ENCODE assay signal across 9 cellular contexts in genomic region chr15:34335176-34335575, GRCh38. TPM values are rescaled to one million over a fixed set of nuclear protein-coding genes. Genes with fewer than 3 reads are reported as not detected.
DNase-seq lines count a peak whose midpoint lies in the region; ATAC-seq and TF ChIP-seq lines count a peak whose summit lies in the region.
"Had no signal": no experiment of that assay in that cellular context is flagged by ENCODE, and none has a peak within 500 bp of the region (broad histone marks: within the 10 kb centered on the region; RNA-seq: fewer than 3 reads in every experiment).

No MANE protein-coding gene starts in this region.

- H3K79me2 ChIP-seq in OCI-LY3 (ENCODE audit: low read length): no peaks in the 10 kb centered on the region

- no peak for TF ChIP-seq CTCF in GM12864 (IDR thresholded peaks at IDR 0.05; ENCODE audit: low read depth, low read length, missing control alignments)
- no peak for TF ChIP-seq CTCF in OCI-LY3 (IDR thresholded peaks at IDR 0.05; ENCODE audit: low read depth, low read length)
- TF ChIP-seq CTCF in dorsolateral prefrontal cortex (IDR thresholded peaks at IDR 0.05 in 54 of 56, conservative IDR thresholded peaks at IDR 0.05 in 2 of 56; ENCODE audit: low read depth in 1 of 56, partially characterized antibody in 56 of 56): no peak

- H3K4me1 ChIP-seq in OCI-LY3 (ENCODE audit: low read length) (peaks cover 32% of the 10 kb centered on the region), skeletal muscle satellite cell (ENCODE audit: control insufficient read depth, insufficient read depth, low read length) (peaks cover 44% of the 10 kb centered on the region)

- H3K9ac ChIP-seq in OCI-LY3 (ENCODE audit: low read length): no peak overlapping the region
- H3K9ac ChIP-seq in skeletal muscle satellite cell (ENCODE audit: low read depth, low read length): peak overlapping the region; percentile 46

- H2AFZ ChIP-seq in OCI-LY3 (ENCODE audit: low read depth, low read length): no peak overlapping the region

- intact Hi-C loops in dorsolateral prefrontal cortex (cut with DNase I): loop anchor here in 1 of 2 donors (5.0 to 10.0 kb wide), 2 partner anchors 108 to 230 kb away; partner anchors contain the start of genes EMC4, EMC7 and PGBD4

- H3K9me3 ChIP-seq in OCI-LY3 (ENCODE audit: insufficient read depth, low read length) (no peaks in the 10 kb centered on the region), skeletal muscle satellite cell (replicated peaks; ENCODE audit: low read length) (no peaks in the 10 kb centered on the region)

- H3K4me2 ChIP-seq in OCI-LY3 (ENCODE audit: low read length) (peak overlapping the region; percentile 91), skeletal muscle satellite cell (ENCODE audit: low read length) (peak overlapping the region; percentile 86)

- no peak for ATAC-seq in HG03565 (IDR thresholded peaks at IDR 0.05; ENCODE audit: unreplicated experiment)

- H3K36me3 ChIP-seq in OCI-LY3 (replicated peaks; ENCODE audit: low read depth, low read length) (peaks cover 9% of the 10 kb centered on the region), skeletal muscle satellite cell (ENCODE audit: insufficient read depth, low read length) (peaks cover 3% of the 10 kb centered on the region)

- H3K27me3 ChIP-seq in OCI-LY3 (ENCODE audit: low read depth, low read length) (no peaks in the 10 kb centered on the region), dorsolateral prefrontal cortex (no peaks in the 10 kb centered on the region), skeletal muscle satellite cell (ENCODE audit: control insufficient read depth, insufficient read depth, low read length) (no peaks in the 10 kb centered on the region)

- H3K4me3 ChIP-seq in GM12864 (ENCODE audit: low read depth, low read length) (peak overlapping the region; percentile 94), OCI-LY3 (ENCODE audit: low read length) (peak overlapping the region; percentile 19; the same call in 1 of the 2 replicates), dorsolateral prefrontal cortex (peak overlapping the region in 54 of 59 donors; percentile 9 to 98 (median 88)), skeletal muscle satellite cell (ENCODE audit: low read length) (peak overlapping the region; percentile 53)

- DNase-seq in GM12864 (ENCODE audit: low read depth) (no peak), dorsolateral prefrontal cortex (no peak), epidermal melanocyte (ENCODE audit: insufficient read length, low spot score) (no peak), NCI-H2029 (lab: John Stamatoyannopoulos, UW) (no peak), nucleus accumbens (lab: John Stamatoyannopoulos, UW) (no peak)
- DNase-seq: small intestine had no signal

- H3K27ac ChIP-seq in OCI-LY3 (ENCODE audit: low read length) (peak overlapping the region; percentile 16; the same call in 1 of the 2 replicates), dorsolateral prefrontal cortex (peak overlapping the region in 51 of 59 donors; percentile 1 to 98 (median 94))

- H4K20me1 ChIP-seq in OCI-LY3 (ENCODE audit: insufficient read depth, low read length): no peaks in the 10 kb centered on the region

RNA-seq across cellular contexts. Expression of gene SLC12A6, which starts 2.4 kb away (rescaled TPM):
- total RNA-seq in dorsolateral prefrontal cortex: 10 to 100 TPM; 31.2 to 56.8 (median 43.6) TPM
- total RNA-seq in skeletal muscle satellite cell (2012; rRNA removed): 10.9 and 12.9 TPM in 2 replicates

RNA-seq across cellular contexts. Expression of gene NOP10, which starts 7.8 kb away (rescaled TPM):
- 10 to 100 TPM; 27.3 to 73.6 (median 47.5) TPM for total RNA-seq in dorsolateral prefrontal cortex
- total RNA-seq in skeletal muscle satellite cell (2012; rRNA removed): 424 and 515 TPM in 2 replicates

RNA-seq across cellular contexts. Expression of gene NUTM1, which starts 7.9 kb away (rescaled TPM):
- total RNA-seq in dorsolateral prefrontal cortex: not detected
- total RNA-seq in skeletal muscle satellite cell (2012; rRNA removed): not detected in 2 replicates

RNA-seq across cellular contexts. Expression of gene LPCAT4, which starts 31.8 kb away (rescaled TPM):
- 100 to 1,000 TPM in 116 of 120 experiments, 10 to 100 TPM in 4; 71.1 to 266 (median 159) TPM for total RNA-seq in dorsolateral prefrontal cortex
- total RNA-seq in skeletal muscle satellite cell (2012; rRNA removed): 16.7 and 22.5 TPM in 2 replicates

Comparison
In these comparisons a context has a peak if more than half of its experiments do, and no peak if none do; other contexts are left out.
1. H3K4me3 ChIP-seq: peak in every context shown above with its lines; median percentile 94 in GM12864; 88 in dorsolateral prefrontal cortex; 53 in skeletal muscle satellite cell; 19 in OCI-LY3.